7 cellular contexts compared by ENCODE assay signal in genomic region chr7:72604771-72605611, GRCh38.
DNase-seq lines count a peak whose midpoint lies in the region; ATAC-seq, FAIRE-seq and TF ChIP-seq lines count a peak whose summit lies in the region.
"Not testable (repeated sequence)": the region's sequence is repeated elsewhere in the genome, so short reads cannot be mapped to it uniquely, and the experiment has no call there.

No MANE protein-coding gene starts in this region.

- DNase-seq in A549 (ENCODE audit: low read depth in 1 of 2, low spot score in 1 of 2) (peak in 1 of 2 experiments; percentile 6), ELR (ENCODE audit: low read depth) (peak; percentile 3), PC-3 (peak; percentile 15), astrocyte (ENCODE audit: low read depth) (peak; percentile 1), fibroblast of lung (ENCODE audit: low read depth in 2 of 2) (peak; percentile 4 to 5), iris pigment epithelial cell (ENCODE audit: low read depth) (peak; percentile 52), renal cortical epithelial cell (ENCODE audit: low read depth) (peak; percentile 7)

- TF ChIP-seq RAD21 in A549 (conservative IDR thresholded peaks at IDR 0.05 in 1 of 2, IDR thresholded peaks at IDR 0.05 in 1 of 2) = not testable (repeated sequence)

- TF ChIP-seq POLR2A in A549 (IDR thresholded peaks at IDR 0.05; ENCODE audit: low read length) = not testable (repeated sequence)

- intact Hi-C loops in PC-3 (cut with micrococcal nuclease) = not testable (repeated sequence)

- H3K9me3 Mint-ChIP-seq in astrocyte (ENCODE audit: unreplicated experiment) = not testable (repeated sequence)

- H3K36me3 Mint-ChIP-seq in astrocyte (ENCODE audit: low read depth, unreplicated experiment) = not testable (repeated sequence)

- H3K27me3 Mint-ChIP-seq in astrocyte (ENCODE audit: low read depth, unreplicated experiment) = not testable (repeated sequence)

- H3K27ac ChIP-seq in A549; PC-3 (ENCODE audit: low read length); astrocyte (ENCODE audit: low read depth, low read length); fibroblast of lung (ENCODE audit: insufficient read depth, low read length): not testable (repeated sequence)

- TF ChIP-seq CTCF in A549 (IDR thresholded peaks at IDR 0.05); PC-3 (conservative IDR thresholded peaks at IDR 0.05; ENCODE audit: low read depth, low read length); astrocyte (IDR thresholded peaks at IDR 0.05; ENCODE audit: insufficient read depth, low read depth, low read length); fibroblast of lung (conservative IDR thresholded peaks at IDR 0.05 in 1 of 2, IDR thresholded peaks at IDR 0.05 in 1 of 2; ENCODE audit: low read depth in 1 of 2, low read length in 2 of 2): not testable (repeated sequence)

- H3K9ac ChIP-seq in PC-3 (ENCODE audit: low read length); astrocyte (ENCODE audit: low read length); fibroblast of lung (ENCODE audit: insufficient read depth, low read length): not testable (repeated sequence)

- not testable (repeated sequence) for H3K9me3 ChIP-seq in A549; PC-3 (ENCODE audit: low read length); astrocyte (ENCODE audit: insufficient read depth, low read depth, low read length); fibroblast of lung (ENCODE audit: control insufficient read depth, insufficient read depth, low read depth, low read length)

- POLR2A ChIA-PET in A549 (lab: Yijun Ruan, JAX); PC-3 (lab: Charles Lee; ENCODE audit: unreplicated experiment): not testable (repeated sequence)

- not testable (repeated sequence) for H3K9me2 ChIP-seq in PC-3 (replicated peaks; ENCODE audit: low read length)

- WGBS in A549 (ENCODE audit: missing lambda C conversion rate) = 62% methylated on average over 17 of the region's 17 CpGs

- H2AFZ ChIP-seq in PC-3 (ENCODE audit: low read length); astrocyte (ENCODE audit: low read depth, low read length); fibroblast of lung (ENCODE audit: low read length): not testable (repeated sequence)

- not testable (repeated sequence) for H3K4me3 Mint-ChIP-seq in astrocyte (ENCODE audit: unreplicated experiment)

- H3K4me1 Mint-ChIP-seq in astrocyte (ENCODE audit: low read depth, unreplicated experiment) = not testable (repeated sequence)

- not testable (repeated sequence) for H3F3A ChIP-seq in PC-3 (ENCODE audit: low read length, unreplicated experiment)

- H3K4me1 ChIP-seq in A549; PC-3 (ENCODE audit: insufficient read depth, low read length); astrocyte (ENCODE audit: insufficient read depth, low read length); fibroblast of lung (ENCODE audit: control insufficient read depth, extremely low read depth, insufficient read depth, low read length): not testable (repeated sequence)

- not testable (repeated sequence) for H3K4me3 ChIP-seq in A549; PC-3 (ENCODE audit: low read length); astrocyte (ENCODE audit: insufficient read depth, low read depth, low read length); fibroblast of lung (replicated peaks in 1 of 4; ENCODE audit: control extremely low read depth in 1 of 4, insufficient read depth in 1 of 4, low read depth in 3 of 4, low read length in 4 of 4)

- not testable (repeated sequence) for H3K79me2 ChIP-seq in PC-3 (ENCODE audit: low read length); astrocyte (ENCODE audit: insufficient read depth, low read length); fibroblast of lung (ENCODE audit: control insufficient read depth, insufficient read depth, low read length)

- not testable (repeated sequence) for H3K36me3 ChIP-seq in PC-3 (ENCODE audit: low read depth, low read length); astrocyte (ENCODE audit: insufficient read depth, low read length); fibroblast of lung (ENCODE audit: control insufficient read depth, insufficient read depth, low read length)

- TF ChIP-seq EP300 in A549 (IDR thresholded peaks at IDR 0.05) = not testable (repeated sequence)

- H3K27me3 ChIP-seq in PC-3 (ENCODE audit: low read length); astrocyte (ENCODE audit: insufficient read depth, low read length); fibroblast of lung (ENCODE audit: control insufficient read depth, insufficient read depth, low read length): not testable (repeated sequence)

- not testable (repeated sequence) for FAIRE-seq in A549 (lab: Jason Lieb, UNC); astrocyte (lab: Jason Lieb, UNC)

- not testable (repeated sequence) for H4K20me1 ChIP-seq in PC-3 (ENCODE audit: low read length); astrocyte (ENCODE audit: insufficient read depth, low read length); fibroblast of lung (ENCODE audit: control insufficient read depth, extremely low read depth, insufficient read depth, low read length)

- ATAC-seq in A549 = peak in 1 of 2 experiments; percentile 38; a peak in 2 of 6 replicates
- ATAC-seq in PC-3 = not testable (repeated sequence)

- CTCF ChIA-PET in A549 (lab: Yijun Ruan, JAX); PC-3 (lab: Charles Lee): not testable (repeated sequence)

- not testable (repeated sequence) for BruUV-seq in PC-3 (replicated peaks; lab: Mats Ljungman, UMichigan)

- H3K27ac Mint-ChIP-seq in astrocyte (ENCODE audit: unreplicated experiment) = not testable (repeated sequence)

- H3K4me2 ChIP-seq in A549 = peak overlapping the region; percentile 43; the same call in 1 of the 3 replicates
- not testable (repeated sequence) for H3K4me2 ChIP-seq in PC-3 (ENCODE audit: low read length); astrocyte (ENCODE audit: low read length); fibroblast of lung (ENCODE audit: extremely low read depth, insufficient read depth, low read length)

TF ChIP-seq in A549, 52 proteins besides CTCF, POLR2A, EP300 and RAD21:
- TF ChIP-seq CEBPB (IDR thresholded peaks at IDR 0.05) = peak in 1 of 2 experiments; percentile 61; a peak in 1 of 4 replicates
